ENCODE assay signal across 7 cellular contexts in genomic region chr9:112091805-112092204, GRCh38.
DNase-seq lines count a peak whose midpoint lies in the region; ATAC-seq and TF ChIP-seq lines count a peak whose summit lies in the region.

No MANE protein-coding gene starts in this region.

- CTCF ChIA-PET in GM10248 (lab: Yijun Ruan, JAX), result interaction anchor here (1.2 kb wide), 1 partner anchor 288 kb away, joined by 4 read pairs; no protein-coding TSS in a partner anchor

- no peak overlapping the region for H3K4me3 ChIP-seq in astrocyte of the spinal cord (ENCODE audit: low read depth, low read length)

- peak; percentile 31 for TF ChIP-seq CTCF in GM10248 (IDR thresholded peaks at IDR 0.05; ENCODE audit: control extremely low read depth, extremely low read depth, low read depth, missing control alignments)
- peak; percentile 58 for TF ChIP-seq CTCF in astrocyte of the spinal cord (IDR thresholded peaks at IDR 0.05; ENCODE audit: low read depth, low read length)

- in situ Hi-C loops in astrocyte of the spinal cord (cut with HindIII; ENCODE audit: low sequenced_read_pairs), result no loop called here

- ATAC-seq in HG03039 (IDR thresholded peaks at IDR 0.05; ENCODE audit: unreplicated experiment) (no peak), GM18868 (IDR thresholded peaks at IDR 0.05; ENCODE audit: unreplicated experiment) (no peak)

- POLR2A ChIA-PET in GM10248 (lab: Yijun Ruan, JAX), result no interaction called here

- DNase-seq in GM10248 (ENCODE audit: extremely low spot score), result no peak
- peak; percentile 34 for DNase-seq in NCI-H1092 (lab: John Stamatoyannopoulos, UW)
- DNase-seq in astrocyte of the spinal cord (ENCODE audit: low read depth, low spot score), result peak; percentile 19
- peak; percentile 42 to 52 for DNase-seq in lung microvascular endothelial cell (ENCODE audit: low read depth in 2 of 2)
- no peak for DNase-seq in activated CD4-positive, alpha-beta T cell treated with anti-CD3 and anti-CD28 coated beads for 4 hours

Comparison
In these comparisons a context has a peak if more than half of its experiments do, and no peak if none do; other contexts are left out.
1. DNase-seq: peak in NCI-H1092 (single experiment), astrocyte of the spinal cord (single experiment) and lung microvascular endothelial cell (2 of 2); none in GM10248 (single experiment) and activated CD4-positive, alpha-beta T cell treated with anti-CD3 and anti-CD28 coated beads for 4 hours (0 of 2).